Comparison of ENCODE assay signal across 30 cellular contexts in the genomic region with DNA sequence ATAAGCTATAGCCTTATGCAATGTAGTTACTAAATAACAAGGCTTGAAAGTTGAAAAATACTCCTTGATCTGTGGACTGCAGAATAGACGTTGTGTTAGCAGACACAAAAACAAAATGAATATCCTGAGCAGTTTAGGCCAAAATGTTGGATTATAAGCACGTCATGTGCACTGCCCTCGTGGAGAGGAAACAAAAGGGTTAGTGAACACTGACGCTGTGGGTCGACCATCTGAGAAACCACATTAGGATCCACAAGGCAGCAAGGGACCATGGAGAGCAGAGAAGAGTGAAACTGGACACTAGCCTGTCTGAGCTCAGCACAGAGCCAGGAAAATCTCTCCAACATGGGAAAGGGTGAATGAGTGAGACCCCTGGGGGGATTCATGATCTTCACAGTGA.
"Had no signal": no experiment of that assay in that cellular context is flagged by ENCODE, and none has a peak within 500 bp of the region (broad histone marks: within the 10 kb centered on the region; RNA-seq: fewer than 3 reads in every experiment).

No MANE protein-coding gene starts in this region.

- H3K36me3 ChIP-seq: adrenal gland, ascending aorta, brain microvascular endothelial cell, breast epithelium, cardiac muscle cell had no signal

- H3K4me3 ChIP-seq: adrenal gland, ascending aorta, body of pancreas, breast epithelium, cardiac muscle cell had no signal

- H3K9me3 ChIP-seq: adrenal gland, ascending aorta, body of pancreas, breast epithelium had no signal

- DNase-seq: activated effector memory CD4-positive, alpha-beta T cell treated with anti-CD3 and anti-CD28 coated beads, Interleukin-2, amount 50 U/mL, for 16 hours; activated effector memory CD4-positive, alpha-beta T cell treated with Interleukin-2 at 50 U/mL for 16 hours; activated gamma-delta T cell; activated gamma-delta T cell treated with Interleukin-2 at 50 U/mL for 16 hours; activated naive CD4-positive, alpha-beta T cell; activated naive CD4-positive, alpha-beta T cell treated with anti-CD3 and anti-CD28 coated beads for 36 hours; activated naive CD4-positive, alpha-beta T cell treated with anti-CD3 and anti-CD28 coated beads, Interleukin-2, amount 10 ng/mL, durations not matched to agents 7 days and 5 days; activated naive CD4-positive, alpha-beta T cell treated with anti-CD3 and anti-CD28 coated beads, Interleukin-2, amount 50 U/mL, for 16 hours; activated naive CD4-positive, alpha-beta T cell treated with Interleukin-2 at 50 U/mL for 16 hours; activated naive CD8-positive, alpha-beta T cell treated with anti-CD3 and anti-CD28 coated beads for 36 hours; activated naive CD8-positive, alpha-beta T cell treated with anti-CD3 and anti-CD28 coated beads, Interleukin-2, amount 10 ng/mL, durations not matched to agents 7 days and 5 days; activated naive CD8-positive, alpha-beta T cell treated with anti-CD3 and anti-CD28 coated beads, Interleukin-2, amount 50 U/mL, for 24 hours; activated T-cell treated with anti-CD3 and anti-CD28 coated beads, Interleukin-2, amount 50 U/mL, for 1 hour; activated T-cell treated with anti-CD3 and anti-CD28 coated beads, Interleukin-2, amount 50 U/mL, for 24 hours; activated T-cell treated with anti-CD3 and anti-CD28 coated beads, Interleukin-2, amount 50 U/mL, for 4 hours; activated T-cell treated with anti-CD3 and anti-CD28 coated beads, Interleukin-2, amount 50 U/mL, for 48 hours; activated T-cell treated with anti-CD3 and anti-CD28 coated beads, Interleukin-2, amount 50 U/mL, for 72 hours; adrenal gland; amniotic stem cell; amygdala; body of pancreas; brain microvascular endothelial cell; caudate nucleus; central memory CD4-positive, alpha-beta T cell; cerebellar nuclear complex had no signal

- H3K27me3 ChIP-seq: adrenal gland, ascending aorta, body of pancreas, brain microvascular endothelial cell, breast epithelium, cardiac muscle cell had no signal

- ATAC-seq: activated naive CD4-positive, alpha-beta T cell treated with anti-CD3 and anti-CD28 coated beads, Interleukin-2, amount 50 U/mL, for 72 hours; activated naive CD8-positive, alpha-beta T cell treated with anti-CD3 and anti-CD28 coated beads, Interleukin-2, amount 50 U/mL, for 24 hours; activated T-cell treated with anti-CD3 and anti-CD28 coated beads, Interleukin-2, amount 50 U/mL, for 4 hours; activated T-cell treated with anti-CD3 and anti-CD28 coated beads, Interleukin-2, amount 50 U/mL, for 72 hours; activated T-helper 17 cell treated with anti-CD3 and anti-CD28 coated beads, Interleukin-2, amount 50 U/mL, for 72 hours; body of pancreas had no signal

- H3K27ac ChIP-seq: adrenal gland, ascending aorta, body of pancreas, brain microvascular endothelial cell, breast epithelium, cardiac muscle cell had no signal

- H3K4me1 ChIP-seq: adrenal gland, ascending aorta, body of pancreas, breast epithelium had no signal
